Comparison of ENCODE assay signal across 16 cellular contexts in genomic region chr2:182062329-182062972, GRCh38.
DNase-seq lines count a peak whose midpoint lies in the region; ATAC-seq, FAIRE-seq and TF ChIP-seq lines count a peak whose summit lies in the region.
"Had no signal": no experiment of that assay in that cellular context is flagged by ENCODE, and none has a peak within 500 bp of the region (broad histone marks: within the 10 kb centered on the region; RNA-seq: fewer than 3 reads in every experiment).

No MANE protein-coding gene starts in this region.

- BruUV-seq in HepG2 (replicated peaks; lab: Mats Ljungman, UMichigan) = no TSS peak

- intact Hi-C loops in left ventricle myocardium inferior (cut with micrococcal nuclease) = no loop called here
- intact Hi-C loops in HepG2 (cut with micrococcal nuclease; ENCODE audit: unreplicated experiment) = no loop called here

- H3K36me3 ChIP-seq in left ventricle myocardium inferior (no peaks in the 10 kb centered on the region), right atrium auricular region (no peaks in the 10 kb centered on the region), HepG2 (replicated peaks in 1 of 2; ENCODE audit: control insufficient read depth in 1 of 2, insufficient read depth in 2 of 2, low read length in 2 of 2) (no peaks in the 10 kb centered on the region)
- H3K36me3 ChIP-seq: BLaER1 treated with 17β-estradiol and CSF1 and Interleukin-3, amounts not matched to agents 10 nM and 100 nM; HAP-1 had no signal

- TF ChIP-seq EP300 in HepG2 (IDR thresholded peaks at IDR 0.05; ENCODE audit: low read depth in 2 of 2, low read length in 2 of 2) (peak in 1 of 2 experiments; percentile 77; a peak in 2 of 4 replicates), HepG2 (CRISPR knock-in tag; IDR thresholded peaks at IDR 0.05; ENCODE audit: borderline replicate concordance) (no peak)

- no peak for TF ChIP-seq POLR2A in HepG2 (IDR thresholded peaks at IDR 0.05; ENCODE audit: insufficient read depth in 1 of 2, low read depth in 2 of 2, low read length in 2 of 2)

- POLR2A ChIA-PET in HepG2 (lab: Yijun Ruan, JAX) = no interaction called here

- H3K4me3 ChIP-seq in left ventricle myocardium inferior = no peak overlapping the region
- H3K4me3 ChIP-seq in right atrium auricular region = no peak overlapping the region
- H3K4me3 ChIP-seq in HepG2 (replicated peaks in 1 of 3; ENCODE audit: insufficient read depth in 1 of 3, low read depth in 2 of 3, low read length in 3 of 3) = no peak overlapping the region
- H3K4me3 ChIP-seq: BLaER1 treated with 17β-estradiol and CSF1 and Interleukin-3, amounts not matched to agents 10 nM and 100 nM; GM12878; HAP-1 had no signal

- no peak overlapping the region for H2AFZ ChIP-seq in HepG2 (ENCODE audit: low read length)

- H3K9ac ChIP-seq in HepG2 (ENCODE audit: insufficient read depth, low read depth, low read length) = no peak overlapping the region
- H3K9ac ChIP-seq: BLaER1 treated with 17β-estradiol and CSF1 and Interleukin-3, amounts not matched to agents 10 nM and 100 nM had no signal

- CTCF ChIA-PET in HepG2 (lab: Yijun Ruan, JAX; ENCODE audit: low intra/inter-chr PET ratio, low total read pairs) = no interaction called here

- WGBS in HepG2 (ENCODE audit: low lambda C conversion rate) = 1% methylated on average over 3 of the region's 3 CpGs

- H3K9me3 ChIP-seq in left ventricle myocardium inferior (replicated peaks) (no peaks in the 10 kb centered on the region), right atrium auricular region (no peaks in the 10 kb centered on the region), HepG2 (ENCODE audit: low read length) (no peaks in the 10 kb centered on the region)
- H3K9me3 ChIP-seq: BLaER1 treated with 17β-estradiol and CSF1 and Interleukin-3, amounts not matched to agents 10 nM and 100 nM; HAP-1 had no signal

- peaks cover 39% of the 10 kb centered on the region for H3K4me1 ChIP-seq in left ventricle myocardium inferior
- peaks cover 0 to 13% of the 10 kb centered on the region in 2 donors for H3K4me1 ChIP-seq in right atrium auricular region
- H3K4me1 ChIP-seq in HepG2 (ENCODE audit: insufficient read depth, low read length) = peaks cover 24% of the 10 kb centered on the region
- H3K4me1 ChIP-seq: BLaER1 treated with 17β-estradiol and CSF1 and Interleukin-3, amounts not matched to agents 10 nM and 100 nM had no signal

- no peaks in the 10 kb centered on the region for H4K20me1 ChIP-seq in HepG2 (ENCODE audit: insufficient read depth, low read length)
- H4K20me1 ChIP-seq: BLaER1 treated with 17β-estradiol and CSF1 and Interleukin-3, amounts not matched to agents 10 nM and 100 nM had no signal

- no peaks in the 10 kb centered on the region for H3K79me2 ChIP-seq in HepG2 (ENCODE audit: insufficient read depth, low read length)

- TF ChIP-seq CTCF in left ventricle myocardium inferior (IDR thresholded peaks at IDR 0.05; ENCODE audit: borderline replicate concordance) = no peak
- TF ChIP-seq CTCF in right atrium auricular region (IDR thresholded peaks at IDR 0.05) = no peak
- TF ChIP-seq CTCF in HepG2 (CRISPR knock-in tag; IDR thresholded peaks at IDR 0.05) = no peak

- H3K4me2 ChIP-seq in HepG2 (ENCODE audit: low read depth, low read length) = peak overlapping the region; percentile 48
- H3K4me2 ChIP-seq: BLaER1 treated with 17β-estradiol and CSF1 and Interleukin-3, amounts not matched to agents 10 nM and 100 nM had no signal

- no peak for DNase-seq in left ventricle myocardium inferior
- no peak for DNase-seq in right atrium auricular region (ENCODE audit: low spot score)
- DNase-seq in HepG2 (ENCODE audit: low spot score) = no peak
- peak; percentile 42 for DNase-seq in renal cortical epithelial cell (ENCODE audit: low read depth)
- DNase-seq in HPDE6-E6E7 (ENCODE audit: extremely low spot score) = no peak
- DNase-seq in NCI-H1417 (lab: John Stamatoyannopoulos, UW) = no peak
- no peak for DNase-seq in medulla oblongata (ENCODE audit: extremely low spot score)
- DNase-seq: Calu3; CD8-positive, alpha-beta T cell; DMS79 treated with DMSO at 0.1 percent for 48 hours; GF-D8; IMR-90 had no signal

- TF ChIP-seq RAD21 in HepG2 (CRISPR knock-in tag; IDR thresholded peaks at IDR 0.05) = no peak

- H3K27me3 ChIP-seq in left ventricle myocardium inferior (ENCODE audit: low read depth) = no peaks in the 10 kb centered on the region
- no peaks in the 10 kb centered on the region for H3K27me3 ChIP-seq in right atrium auricular region
- H3K27me3 ChIP-seq in HepG2 (ENCODE audit: control insufficient read depth in 1 of 2, insufficient read depth in 2 of 2, low read length in 2 of 2) = no peaks in the 10 kb centered on the region
- H3K27me3 ChIP-seq: BLaER1 treated with 17β-estradiol and CSF1 and Interleukin-3, amounts not matched to agents 10 nM and 100 nM had no signal

- ATAC-seq in HepG2 = peak; percentile 86
- ATAC-seq: CD8-positive, alpha-beta T cell; GM12878 had no signal

- peak overlapping the region; percentile 13 for H3K27ac ChIP-seq in left ventricle myocardium inferior (replicated peaks)
- no peak overlapping the region for H3K27ac ChIP-seq in right atrium auricular region
- peak overlapping the region; percentile 32 for H3K27ac ChIP-seq in HepG2 (ENCODE audit: extremely low read length, insufficient read depth, low read length)
- H3K27ac ChIP-seq: BLaER1 treated with 17β-estradiol and CSF1 and Interleukin-3, amounts not matched to agents 10 nM and 100 nM had no signal

- in situ Hi-C loops in HepG2 (cut with HindIII; ENCODE audit: extremely low pct_ligation_motif_present, low pct_unique_long_range_greater_than_20kb) = no loop called here

- no peak for FAIRE-seq in HepG2 (lab: Jason Lieb, UNC)
- FAIRE-seq: GM12878, H1 had no signal

TF ChIP-seq in HepG2, 621 proteins besides CTCF, POLR2A, EP300 and RAD21 (continues in another document):
- no peak for TF ChIP-seq ZBTB8A (CRISPR knock-in tag; IDR thresholded peaks at IDR 0.05; ENCODE audit: borderline replicate concordance, low read depth)
- TF ChIP-seq MNT (IDR thresholded peaks at IDR 0.05) = no peak
- no peak for TF ChIP-seq TFE3 (CRISPR knock-in tag; IDR thresholded peaks at IDR 0.05)
- TF ChIP-seq PRDM10 (CRISPR knock-in tag; IDR thresholded peaks at IDR 0.05; ENCODE audit: low read depth) = no peak
- TF ChIP-seq ZNF207 (IDR thresholded peaks at IDR 0.05; ENCODE audit: borderline replicate concordance) = no peak
- TF ChIP-seq HOXD1 (CRISPR knock-in tag; IDR thresholded peaks at IDR 0.05) = no peak
- TF ChIP-seq MBD4 (IDR thresholded peaks at IDR 0.05; ENCODE audit: borderline replicate concordance, low read length) = no peak

Comparison
In these comparisons a context has a peak if more than half of its experiments do, and no peak if none do; other contexts are left out.
1. H3K27ac ChIP-seq: peak in left ventricle myocardium inferior (single experiment) and HepG2 (single experiment); none in right atrium auricular region (0 of 2).